In genomic region chr1:226670062-226670461, GRCh38 we compare ENCODE assay signal across 14 cellular contexts.
"Had no signal": no experiment of that assay in that cellular context is flagged by ENCODE, and none has a peak within 500 bp of the region (broad histone marks: within the 10 kb centered on the region; RNA-seq: fewer than 3 reads in every experiment).

No MANE protein-coding gene starts in this region.

- H3K27ac ChIP-seq: testis had no signal

- H3K4me2 ChIP-seq: SK-N-SH had no signal

- H3K9me2 ChIP-seq: SK-N-SH had no signal

- H3K36me3 ChIP-seq: breast epithelium had no signal

- DNase-seq: activated CD4-positive, alpha-beta T cell treated with anti-CD3 and anti-CD28 coated beads, Interleukin-2, amount 50 U/mL, for 4 hours; activated naive CD4-positive, alpha-beta T cell treated with anti-CD3 and anti-CD28 coated beads, Interleukin-2, amount 50 U/mL, for 16 hours; anterior cingulate cortex; left cardiac atrium; SK-N-SH; stimulated activated CD4-positive, alpha-beta T cell treated with anti-CD3 and anti-CD28 coated beads, Interleukin-4, amount 100 ng/mL, for 1 hour; stimulated activated CD8-positive, alpha-beta memory T cell treated with anti-CD3 and anti-CD28 coated beads, Interleukin-4, amount 100 ng/mL, for 48 hours; stimulated activated naive CD8-positive, alpha-beta T cell treated with anti-CD3 and anti-CD28 coated beads, Interleukin-15, Interleukin-2, amounts not matched to agents 100 U/mL and 50 U/mL, for 24 hours; T-helper 2 cell; testis had no signal

- H3K9me3 ChIP-seq: breast epithelium, SK-N-SH, testis had no signal

- H3K27me3 Mint-ChIP-seq: activated T-helper 17 cell treated with anti-CD3 and anti-CD28 coated beads, Interleukin-2, amount 50 U/mL, for 72 hours had no signal

- H3K4me3 Mint-ChIP-seq: activated T-helper 17 cell treated with anti-CD3 and anti-CD28 coated beads, Interleukin-2, amount 50 U/mL, for 72 hours had no signal

- H3K4me3 ChIP-seq: breast epithelium, dorsolateral prefrontal cortex, testis had no signal

- H3K27me3 ChIP-seq: breast epithelium, dorsolateral prefrontal cortex, testis had no signal

- ATAC-seq: activated T-helper 17 cell treated with anti-CD3 and anti-CD28 coated beads, Interleukin-2, amount 50 U/mL, for 72 hours; esophagus mucosa; stimulated activated naive CD8-positive, alpha-beta T cell treated with anti-CD3 and anti-CD28 coated beads, Interleukin-15, Interleukin-2, amounts not matched to agents 100 U/mL and 50 U/mL, for 24 hours had no signal

- H3K27ac Mint-ChIP-seq: activated T-helper 17 cell treated with anti-CD3 and anti-CD28 coated beads, Interleukin-2, amount 50 U/mL, for 72 hours had no signal
